33 cellular contexts compared by ENCODE assay signal in genomic region chrX:71475906-71476305, GRCh38.
"Had no signal": no experiment of that assay in that cellular context is flagged by ENCODE, and none has a peak within 500 bp of the region (broad histone marks: within the 10 kb centered on the region; RNA-seq: fewer than 3 reads in every experiment).

No MANE protein-coding gene starts in this region.

- H3K4me1 ChIP-seq: body of pancreas, gastrocnemius medialis, pancreas, psoas muscle, sigmoid colon, uterus had no signal

- H3K4me1 Mint-ChIP-seq: immature natural killer cell; mesothelial cell of epicardium; nephron progenitor cell; stimulated activated memory B cell treated with anti-CD40 and anti-IgM and Interleukin-4, amounts not matched to agents 10 μg/mL and 1 μg/mL and 100 μg/mL, for 72 hours; stimulated activated naive CD8-positive, alpha-beta T cell treated with anti-CD3 and anti-CD28 coated beads, Interleukin-15, amount 100 ng/mL, for 72 hours had no signal

- ATAC-seq: body of pancreas; gastrocnemius medialis; left colon; pancreas; stimulated activated memory B cell treated with anti-CD40 and anti-IgM and Interleukin-4, amounts not matched to agents 10 μg/mL and 1 μg/mL and 100 μg/mL, for 72 hours; stimulated activated naive CD8-positive, alpha-beta T cell treated with anti-CD3 and anti-CD28 coated beads, Interleukin-15, amount 100 ng/mL, for 72 hours had no signal

- H3K4me3 Mint-ChIP-seq: activated naive CD8-positive, alpha-beta T cell; mesothelial cell of epicardium; naive B cell; nephron progenitor cell; stimulated activated memory B cell treated with anti-CD40 and anti-IgM and Interleukin-4, amounts not matched to agents 10 μg/mL and 1 μg/mL and 100 μg/mL, for 72 hours; stimulated activated naive CD8-positive, alpha-beta T cell treated with anti-CD3 and anti-CD28 coated beads, Interleukin-15, amount 100 ng/mL, for 72 hours; type B pancreatic cell had no signal

- DNase-seq: activated CD4-positive, alpha-beta T cell treated with anti-CD3 and anti-CD28 coated beads for 48 hours; activated CD4-positive, alpha-beta T cell treated with anti-CD3 and anti-CD28 coated beads, Interleukin-2, amount 50 U/mL, for 48 hours; activated CD8-positive, alpha-beta memory T cell treated with anti-CD3 and anti-CD28 coated beads for 24 hours; activated effector memory CD4-positive, alpha-beta T cell treated with Interleukin-2 at 50 U/mL for 16 hours; activated naive CD4-positive, alpha-beta T cell treated with Interleukin-2 at 50 U/mL for 16 hours; anterior cingulate cortex; body of pancreas; dorsolateral prefrontal cortex; effector memory CD4-positive, alpha-beta T cell; gastrocnemius medialis; hippocampal formation; immature natural killer cell; kidney; left colon; mammary epithelial cell; naive B cell; nephron progenitor cell; pancreas; psoas muscle; sigmoid colon; stimulated activated CD4-positive, alpha-beta T cell treated with anti-CD3 and anti-CD28 coated beads, Interleukin-1b, Interleukin-23, amount 100 ng/mL, for 48 hours; stimulated activated CD4-positive, alpha-beta T cell treated with anti-CD3 and anti-CD28 coated beads, Interleukin-4, amount 100 ng/mL, for 4 hours; stimulated activated CD8-positive, alpha-beta memory T cell treated with anti-CD3 and anti-CD28 coated beads, Interleukin-4, amount 100 ng/mL, for 48 hours; stimulated activated naive CD8-positive, alpha-beta T cell treated with anti-CD3 and anti-CD28 coated beads, Interleukin-15, amount 100 ng/mL, for 72 hours; substantia nigra; T-helper 2 cell; uterus had no signal

- H3K27ac ChIP-seq: body of pancreas, dorsolateral prefrontal cortex, gastrocnemius medialis, neutrophil, pancreas, psoas muscle, sigmoid colon, uterus had no signal

- H3K9me3 ChIP-seq: body of pancreas, gastrocnemius medialis, neutrophil, pancreas, psoas muscle, sigmoid colon, uterus had no signal

- H3K4me2 ChIP-seq: smooth muscle cell had no signal

- H3K9me3 Mint-ChIP-seq: immature natural killer cell; stimulated activated memory B cell treated with anti-CD40 and anti-IgM and Interleukin-4, amounts not matched to agents 10 μg/mL and 1 μg/mL and 100 μg/mL, for 72 hours; stimulated activated naive CD8-positive, alpha-beta T cell treated with anti-CD3 and anti-CD28 coated beads, Interleukin-15, amount 100 ng/mL, for 72 hours had no signal

- H3K27ac Mint-ChIP-seq: activated naive CD8-positive, alpha-beta T cell; immature natural killer cell; mesothelial cell of epicardium; nephron progenitor cell; stimulated activated memory B cell treated with anti-CD40 and anti-IgM and Interleukin-4, amounts not matched to agents 10 μg/mL and 1 μg/mL and 100 μg/mL, for 72 hours; stimulated activated naive CD8-positive, alpha-beta T cell treated with anti-CD3 and anti-CD28 coated beads, Interleukin-15, amount 100 ng/mL, for 72 hours; type B pancreatic cell had no signal

- H3K4me3 ChIP-seq: body of pancreas, dorsolateral prefrontal cortex, gastrocnemius medialis, pancreas, psoas muscle, sigmoid colon, smooth muscle cell, uterus had no signal

- H3K27me3 Mint-ChIP-seq: activated naive CD8-positive, alpha-beta T cell; naive B cell; stimulated activated memory B cell treated with anti-CD40 and anti-IgM and Interleukin-4, amounts not matched to agents 10 μg/mL and 1 μg/mL and 100 μg/mL, for 72 hours; stimulated activated naive CD8-positive, alpha-beta T cell treated with anti-CD3 and anti-CD28 coated beads, Interleukin-15, amount 100 ng/mL, for 72 hours; type B pancreatic cell had no signal

- H3K36me3 ChIP-seq: gastrocnemius medialis, neutrophil, pancreas, sigmoid colon, uterus had no signal

- H3K36me3 Mint-ChIP-seq: naive B cell had no signal

- H3K27me3 ChIP-seq: body of pancreas, gastrocnemius medialis, neutrophil, pancreas, sigmoid colon, uterus had no signal
